1 cellular context compared by ENCODE assay signal in the genomic region with DNA sequence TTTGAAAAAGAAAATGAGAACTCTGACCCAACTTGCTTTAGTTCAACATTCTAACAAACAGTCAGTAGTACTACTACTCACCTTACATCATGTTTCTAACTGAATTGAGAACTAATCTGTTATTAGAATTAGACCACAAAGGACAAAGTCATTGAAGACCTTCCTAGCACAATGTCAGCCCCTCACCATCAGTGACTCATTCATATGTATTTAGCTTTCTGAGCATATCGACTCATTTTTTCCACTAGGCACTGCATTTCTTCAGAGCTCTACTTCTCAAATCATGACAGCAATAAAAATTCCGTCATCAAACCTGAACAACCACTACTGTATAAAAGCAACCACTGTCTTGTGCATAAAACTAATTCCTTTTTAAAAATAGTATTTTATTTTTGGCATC.
TF ChIP-seq lines count a peak whose summit lies in the region.

No MANE protein-coding gene starts in this region.

TF ChIP-seq in GM12878, 131 proteins besides CTCF, POLR2A, EP300 and RAD21:
- TF ChIP-seq JUNB (IDR thresholded peaks at IDR 0.05) (0 out of 2 replicates have a peak, but pooled peaks have one; percentile 14), NBN (IDR thresholded peaks at IDR 0.05) (no peak), STAT1 (conservative IDR thresholded peaks at IDR 0.05) (no peak), RUNX3 (IDR thresholded peaks at IDR 0.05; ENCODE audit: low read length) (peak; percentile 34; the same call in 1 of the 2 replicates)
